In genomic region chr19:13969897-13970296, GRCh38 we compare ENCODE assay signal across 25 cellular contexts. TPM values are rescaled to one million over a fixed set of nuclear protein-coding genes. Genes with fewer than 3 reads are reported as not detected.
DNase-seq lines count a peak whose midpoint lies in the region; TF ChIP-seq lines count a peak whose summit lies in the region.
"Had no signal": no experiment of that assay in that cellular context is flagged by ENCODE, and none has a peak within 500 bp of the region (broad histone marks: within the 10 kb centered on the region; RNA-seq: fewer than 3 reads in every experiment).

No MANE protein-coding gene starts in this region.

- H3K36me3 Mint-ChIP-seq in endodermal cell (ENCODE audit: low read depth) = peaks cover 55% of the 10 kb centered on the region

- no peak overlapping the region for H3K27ac ChIP-seq in HEK293 (ENCODE audit: extremely low read depth, low read depth, low read length)
- peak overlapping the region; percentile 3; the same call in 1 of the 2 replicates for H3K27ac ChIP-seq in RWPE1
- H3K27ac ChIP-seq in endodermal cell (ENCODE audit: low read depth, low read length) = no peak overlapping the region
- H3K27ac ChIP-seq: A549; BLaER1 treated with 17β-estradiol and CSF1 and Interleukin-3, amounts not matched to agents 10 nM and 100 nM; GM23248 had no signal

- 89 to 93% methylated on average over 7 to 18 of the region's 18 CpGs for WGBS in endodermal cell (ENCODE audit: insufficient coverage in 1 of 2, insufficient read length in 1 of 2), 2 experiments

- no peak overlapping the region for H3K9ac ChIP-seq in endodermal cell (ENCODE audit: extremely low read depth, low read length, poor library complexity, severe bottlenecking)
- H3K9ac ChIP-seq: BLaER1 treated with 17β-estradiol and CSF1 and Interleukin-3, amounts not matched to agents 10 nM and 100 nM; GM23248 had no signal

- H3K4me3 ChIP-seq in HEK293 (ENCODE audit: low read depth, low read length) = no peak overlapping the region
- H3K4me3 ChIP-seq in endodermal cell (ENCODE audit: low read length) = no peak overlapping the region
- H3K4me3 ChIP-seq: A549; BLaER1 treated with 17β-estradiol and CSF1 and Interleukin-3, amounts not matched to agents 10 nM and 100 nM; GM12878; GM23248 had no signal

- H3K27me3 ChIP-seq in endodermal cell (ENCODE audit: control insufficient read depth, insufficient read depth, low read length, poor library complexity, severe bottlenecking) = no peaks in the 10 kb centered on the region
- H3K27me3 ChIP-seq: BE2C; BLaER1 treated with 17β-estradiol and CSF1 and Interleukin-3, amounts not matched to agents 10 nM and 100 nM had no signal

- no peak for TF ChIP-seq CTCF in HEK293 (tag by site-specific recombination; IDR thresholded peaks at IDR 0.05)
- TF ChIP-seq CTCF in RWPE1 (conservative IDR thresholded peaks at IDR 0.05; ENCODE audit: low read depth) = no peak
- TF ChIP-seq CTCF in endodermal cell (conservative IDR thresholded peaks at IDR 0.05) = no peak

- H3K36me3 ChIP-seq in HEK293 (ENCODE audit: control insufficient read depth in 2 of 2, insufficient read depth in 1 of 2, low read length in 2 of 2) (peaks cover 32 to 72% of the 10 kb centered on the region in 2 experiments; a peak in 2 of 3 replicates), endodermal cell (ENCODE audit: control insufficient read depth, insufficient read depth, low read length) (peaks cover 44% of the 10 kb centered on the region)

- DNase-seq in RWPE1 (ENCODE audit: low spot score) = no peak
- peak; percentile 61 for DNase-seq in endodermal cell
- peak; percentile 18 for DNase-seq in superior temporal gyrus (ENCODE audit: extremely low spot score)
- DNase-seq in NCI-H146 (lab: John Stamatoyannopoulos, UW) = no peak
- no peak for DNase-seq in activated effector memory CD4-positive, alpha-beta T cell treated with Interleukin-2 at 50 U/mL for 16 hours
- DNase-seq in NCI-H345 (lab: John Stamatoyannopoulos, UW) = no peak
- DNase-seq: 8988T; ACHN; AML-193; BE2C; CD4-positive, alpha-beta T cell; CD8-positive, alpha-beta memory T cell; DMS 273 treated with DMSO at 0.1 percent for 48 hours; DMS79; EL; GDM1; GM23248; HCEC 1CT had no signal

- CTCF ChIA-PET in HEK293 (lab: Yijun Ruan, JAX) (interaction anchor here (0.7 kb wide), 1 partner anchor 1052 kb away, joined by 3 read pairs; no protein-coding TSS in a partner anchor), RWPE1 (lab: Yijun Ruan, JAX) (interaction anchor here (0.6 kb wide), 1 partner anchor 36 kb away, joined by 3 read pairs; no protein-coding TSS in a partner anchor)

- H3K4me3 Mint-ChIP-seq in endodermal cell = no peak overlapping the region
- H3K4me3 Mint-ChIP-seq: CD14-positive monocyte; CD4-positive, alpha-beta T cell; CD8-positive, alpha-beta memory T cell had no signal

- no peaks in the 10 kb centered on the region for H3K9me3 Mint-ChIP-seq in endodermal cell
- H3K9me3 Mint-ChIP-seq: CD14-positive monocyte; CD4-positive, alpha-beta T cell; CD8-positive, alpha-beta memory T cell had no signal

- POLR2A ChIA-PET in HEK293 (lab: Yijun Ruan, JAX) = interaction anchor here (0.6 to 1.3 kb wide), 4 partner anchors 16 to 149 kb away, joined by 3 to 10 read pairs (median 5); no protein-coding TSS in a partner anchor
- POLR2A ChIA-PET in RWPE1 (lab: Yijun Ruan, JAX; ENCODE audit: low non-redundant PET) = no interaction called here

- H3K9me3 ChIP-seq in HEK293 (ENCODE audit: control insufficient read depth, insufficient read depth, low read depth, low read length) = no peaks in the 10 kb centered on the region
- H3K9me3 ChIP-seq in endodermal cell (ENCODE audit: control insufficient read depth, low read length) = no peaks in the 10 kb centered on the region
- H3K9me3 ChIP-seq: A549; BE2C; BLaER1 treated with 17β-estradiol and CSF1 and Interleukin-3, amounts not matched to agents 10 nM and 100 nM had no signal

- peaks cover 2% of the 10 kb centered on the region for H3K27me3 Mint-ChIP-seq in endodermal cell (ENCODE audit: insufficient read depth)
- H3K27me3 Mint-ChIP-seq: CD4-positive, alpha-beta T cell; CD8-positive, alpha-beta memory T cell had no signal

- H3K27ac Mint-ChIP-seq in endodermal cell = no peak overlapping the region
- H3K27ac Mint-ChIP-seq: CD4-positive, alpha-beta T cell had no signal

- H3K4me1 Mint-ChIP-seq in endodermal cell = peaks cover 7% of the 10 kb centered on the region

- peaks cover 1% of the 10 kb centered on the region for H3K4me1 ChIP-seq in HEK293 (ENCODE audit: control insufficient read depth, insufficient read depth, low read length)
- H3K4me1 ChIP-seq in endodermal cell (ENCODE audit: control insufficient read depth, insufficient read depth, low read length) = no peaks in the 10 kb centered on the region
- H3K4me1 ChIP-seq: A549; BE2C; BLaER1 treated with 17β-estradiol and CSF1 and Interleukin-3, amounts not matched to agents 10 nM and 100 nM had no signal

TF ChIP-seq in HEK293, 187 proteins besides CTCF, POLR2A, EP300 and RAD21 (continues in another document):
- TF ChIP-seq ZBTB44 (tag by site-specific recombination; IDR thresholded peaks at IDR 0.05) (no peak), ZNF398 (tag by site-specific recombination; IDR thresholded peaks at IDR 0.05) (no peak), KLF9 (tag by site-specific recombination; IDR thresholded peaks at IDR 0.05; ENCODE audit: low read depth) (0 out of 2 replicates have a peak, but pooled peaks have one; percentile 19)

RNA-seq across cellular contexts. Expression of gene DCAF15, which starts 17.6 kb away (rescaled TPM):
- 10 to 100 TPM; 62.4 to 72.9 TPM for total RNA-seq in endodermal cell
- 55.3 TPM for polyA plus RNA-seq in endodermal cell (2013, experiment 1 of 2)
- polyA plus RNA-seq in endodermal cell (2013, experiment 2 of 2) = 50.7 TPM

RNA-seq across cellular contexts. Expression of gene PODNL1, which starts 31.7 kb away (rescaled TPM):
- under 1 TPM in 1 of 2 donors, not detected in 1; 0.29 TPM for total RNA-seq in endodermal cell
- polyA plus RNA-seq in endodermal cell (2013, experiment 1 of 2) = 1.3 TPM
- polyA plus RNA-seq in endodermal cell (2013, experiment 2 of 2) = 3.0 TPM
- total RNA-seq: CD4-positive, alpha-beta T cell; GM12878 had no signal
- polyA plus RNA-seq: CD8-positive, alpha-beta memory T cell had no signal

RNA-seq across cellular contexts. Expression of gene RFX1, which starts 36.2 kb away (rescaled TPM):
- total RNA-seq in endodermal cell = 10 to 100 TPM; 17.1 to 24.3 TPM
- polyA plus RNA-seq in endodermal cell (2013, experiment 1 of 2) = 11.6 TPM
- polyA plus RNA-seq in endodermal cell (2013, experiment 2 of 2) = 11.2 TPM

RNA-seq across cellular contexts. Expression of gene RLN3, which starts 58.1 kb away (rescaled TPM):
- not detected for total RNA-seq in endodermal cell
- not detected for polyA plus RNA-seq in endodermal cell (2013, experiment 1 of 2)
- not detected for polyA plus RNA-seq in endodermal cell (2013, experiment 2 of 2)
- total RNA-seq: CD4-positive, alpha-beta T cell; CD8-positive, alpha-beta memory T cell; GM12878; GM23248; H1; H7 had no signal
- polyA plus RNA-seq: A549; CD14-positive monocyte; CD8-positive, alpha-beta memory T cell; GM12878; GM23248; H1 had no signal

Comparison
In these comparisons a context has a peak if more than half of its experiments do, and no peak if none do; other contexts are left out.
1. DNase-seq: peak in endodermal cell (single experiment) and superior temporal gyrus (single experiment); none in RWPE1 (single experiment), NCI-H146 (single experiment), activated effector memory CD4-positive, alpha-beta T cell treated with Interleukin-2 at 50 U/mL for 16 hours (single experiment) and NCI-H345 (single experiment).